In genomic region chr4:98659741-98660507, GRCh38 we compare ENCODE assay signal across 8 cellular contexts. TPM values are rescaled to one million over a fixed set of nuclear protein-coding genes. Genes with fewer than 3 reads are reported as not detected.
A peak's percentile ranks its signal among the peaks of the same experiment; 100 is the strongest.
DNase-seq lines count a peak whose midpoint lies in the region; ATAC-seq and TF ChIP-seq lines count a peak whose summit lies in the region.

No MANE protein-coding gene starts in this region.

- DNase-seq in G401 (ENCODE audit: low spot score), result peak; percentile 81
- peak in 1 of 2 experiments; percentile 96 for DNase-seq in PC-9
- DNase-seq in erythroblast (lab: John Stamatoyannopoulos, UW), result peak; percentile 46 to 66
- DNase-seq in pons (ENCODE audit: low spot score), result peak; percentile 40
- no peak for DNase-seq in NCI-H526 (lab: John Stamatoyannopoulos, UW)
- DNase-seq in nucleus accumbens (lab: John Stamatoyannopoulos, UW), result no peak
- no peak for DNase-seq in epidermal melanocyte (ENCODE audit: insufficient read length, low spot score)

- ATAC-seq in HG03139 (IDR thresholded peaks at IDR 0.05; ENCODE audit: unreplicated experiment), result no peak

- H4K20me1 ChIP-seq in PC-9 (ENCODE audit: insufficient read depth), result no peaks in the 10 kb centered on the region

- H3K4me2 ChIP-seq in PC-9, result peak overlapping the region; percentile 77

- CTCF ChIA-PET in PC-9 (lab: Charles Lee), result no interaction called here

- H2AFZ ChIP-seq in PC-9, result no peak overlapping the region

- H3K9me3 ChIP-seq in PC-9 (ENCODE audit: insufficient read depth, low read depth), result no peaks in the 10 kb centered on the region

- no TSS peak for BruUV-seq in PC-9 (replicated peaks; lab: Mats Ljungman, UMichigan)

- H3K9me2 ChIP-seq in PC-9 (ENCODE audit: insufficient read depth), result no peaks in the 10 kb centered on the region

- H3K4me1 ChIP-seq in PC-9 (replicated peaks; ENCODE audit: insufficient read depth), result peaks cover 67% of the 10 kb centered on the region

- peak overlapping the region; percentile 83 for H3K4me3 ChIP-seq in PC-9

- H3F3A ChIP-seq in PC-9 (ENCODE audit: insufficient read depth, low read depth), result peaks cover 35% of the 10 kb centered on the region

- POLR2A ChIA-PET in PC-9 (lab: Charles Lee; ENCODE audit: unreplicated experiment), result interaction anchor here (0.6 kb wide), 1 partner anchor 35 kb away, joined by 3 read pairs; no protein-coding TSS in a partner anchor

- in situ Hi-C loops in G401 (cut with HindIII; ENCODE audit: low sequenced_read_pairs), result no loop called here

- TF ChIP-seq POLR2A in erythroblast (IDR thresholded peaks at IDR 0.05; ENCODE audit: low read length), result no peak

- TF ChIP-seq CTCF in PC-9 (conservative IDR thresholded peaks at IDR 0.05), result no peak

- intact Hi-C loops in PC-9 (cut with micrococcal nuclease; ENCODE audit: unreplicated experiment), result loop anchor here (1.0 to 10.0 kb wide), 3 partner anchors 192 to 515 kb away; partner anchors contain the start of gene STPG2

- no peaks in the 10 kb centered on the region for H3K36me3 ChIP-seq in PC-9 (ENCODE audit: low read depth)

- H3K27me3 ChIP-seq in PC-9 (ENCODE audit: insufficient read depth, low read depth), result no peaks in the 10 kb centered on the region

- H3K27ac ChIP-seq in PC-9, result peak overlapping the region; percentile 65

- H3K79me2 ChIP-seq in PC-9 (ENCODE audit: low read depth), result peaks cover 43% of the 10 kb centered on the region

RNA-seq across cellular contexts. Expression of gene TSPAN5, which starts 1.5 kb away (rescaled TPM):
- total RNA-seq in G401 (2014; rRNA removed; shearing (Covaris generic)), result not detected in 2 replicates
- total RNA-seq in PC-9 (2021), result 9.8 and 12.4 TPM in 2 replicates

Comparison
In these comparisons a context has a peak if more than half of its experiments do, and no peak if none do; other contexts are left out.
1. DNase-seq: peak in G401 (single experiment), erythroblast (2 of 2) and pons (single experiment); none in NCI-H526 (0 of 2), nucleus accumbens (0 of 56) and epidermal melanocyte (single experiment).
2. RNA of gene TSPAN5, which starts 1.5 kb away (total RNA-seq): 9.8 to 12.4 TPM in PC-9; not detected in G401; every median in the first group is over 10 times any median in the second.